In genomic region chr9:129182625-129183494, GRCh38 we compare ENCODE assay signal across 10 cellular contexts. TPM values are rescaled to one million over a fixed set of nuclear protein-coding genes. Genes with fewer than 3 reads are reported as not detected.
A peak's percentile ranks its signal among the peaks of the same experiment; 100 is the strongest.
DNase-seq lines count a peak whose midpoint lies in the region; ATAC-seq and TF ChIP-seq lines count a peak whose summit lies in the region.
"Had no signal": no experiment of that assay in that cellular context is flagged by ENCODE, and none has a peak within 500 bp of the region (broad histone marks: within the 10 kb centered on the region; RNA-seq: fewer than 3 reads in every experiment).

No MANE protein-coding gene starts in this region.

- ATAC-seq in GM21723 (IDR thresholded peaks at IDR 0.05; ENCODE audit: unreplicated experiment) = no peak

- peaks cover 5% of the 10 kb centered on the region for H4K20me1 ChIP-seq in smooth muscle cell (ENCODE audit: low read depth)

- DNase-seq in SKM-1 treated with dmso at 0.1 percent for 144 hours (lab: John Stamatoyannopoulos, UW; ENCODE audit: unreplicated experiment) = peak; percentile 45
- DNase-seq in SKM-1 (lab: John Stamatoyannopoulos, UW; ENCODE audit: unreplicated experiment) = no peak
- peak; percentile 74 for DNase-seq in RPMI8226
- DNase-seq in fibroblast of villous mesenchyme (ENCODE audit: low read depth) = peak; percentile 38
- DNase-seq in smooth muscle cell (lab: John Stamatoyannopoulos, UW; ENCODE audit: unreplicated experiment) = no peak
- DNase-seq in activated naive CD4-positive, alpha-beta T cell treated with Interleukin-2 at 50 U/mL for 16 hours = no peak
- DNase-seq in NCI-H345 treated with DMSO at 0.1 percent for 48 hours (lab: John Stamatoyannopoulos, UW; ENCODE audit: unreplicated experiment) = no peak
- DNase-seq: C1 segment of cervical spinal cord, NCI-H187 had no signal

- H3K27me3 ChIP-seq in smooth muscle cell (ENCODE audit: low read depth) = no peaks in the 10 kb centered on the region

- H3K9ac ChIP-seq in smooth muscle cell (ENCODE audit: low read depth) = no peak overlapping the region

- no peaks in the 10 kb centered on the region for H3F3A ChIP-seq in smooth muscle cell (ENCODE audit: low read depth)

- peak; percentile 58 for TF ChIP-seq CTCF in fibroblast of villous mesenchyme (IDR thresholded peaks at IDR 0.05; ENCODE audit: insufficient read depth, low read depth, low read length)
- TF ChIP-seq CTCF in smooth muscle cell (IDR thresholded peaks at IDR 0.05; ENCODE audit: borderline replicate concordance, insufficient read depth, poor library complexity, severe bottlenecking) = peak; percentile 37

- H2AFZ ChIP-seq in smooth muscle cell (ENCODE audit: low read depth) = no peak overlapping the region

- no peaks in the 10 kb centered on the region for H3K79me2 ChIP-seq in smooth muscle cell (ENCODE audit: low read depth)

- no peaks in the 10 kb centered on the region for H3K36me3 ChIP-seq in smooth muscle cell (ENCODE audit: low read depth)

- H3K27ac ChIP-seq in smooth muscle cell (ENCODE audit: low read depth) = no peak overlapping the region

- no peaks in the 10 kb centered on the region for H3K9me3 ChIP-seq in smooth muscle cell (replicated peaks; ENCODE audit: low read depth)

- WGBS in smooth muscle cell (ENCODE audit: low lambda C conversion rate) = 54% methylated on average over 20 of the region's 20 CpGs

- H3K4me2 ChIP-seq in smooth muscle cell = no peak overlapping the region

- no peak overlapping the region for H3K4me3 ChIP-seq in fibroblast of villous mesenchyme (ENCODE audit: low read depth, low read length)
- H3K4me3 ChIP-seq in smooth muscle cell = no peak overlapping the region

- H3K4me1 ChIP-seq in smooth muscle cell (ENCODE audit: low read depth) = peaks cover 20% of the 10 kb centered on the region

RNA-seq across cellular contexts. Expression of gene IER5L, which starts 4.8 kb away (rescaled TPM):
- total RNA-seq in fibroblast of villous mesenchyme (60.5 and 75.7 TPM in 2 replicates), smooth muscle cell (23.0 and 28.3 TPM in 2 replicates)
- polyA plus RNA-seq in smooth muscle cell = 31.7 and 38.6 TPM in 2 replicates

Comparison
In these comparisons a context has a peak if more than half of its experiments do, and no peak if none do; other contexts are left out.
1. DNase-seq: peak in SKM-1 treated with dmso at 0.1 percent for 144 hours (single experiment), RPMI8226 (single experiment) and fibroblast of villous mesenchyme (single experiment); none in SKM-1 (single experiment), smooth muscle cell (single experiment), activated naive CD4-positive, alpha-beta T cell treated with Interleukin-2 at 50 U/mL for 16 hours (single experiment) and NCI-H345 treated with DMSO at 0.1 percent for 48 hours (single experiment).